Comparison of ENCODE assay signal across 8 cellular contexts in genomic region chr14:102594514-102595175, GRCh38. TPM values are rescaled to one million over a fixed set of nuclear protein-coding genes. Genes with fewer than 3 reads are reported as not detected.
DNase-seq lines count a peak whose midpoint lies in the region; ATAC-seq and TF ChIP-seq lines count a peak whose summit lies in the region.

No MANE protein-coding gene starts in this region.

- H3K9me3 ChIP-seq in DND-41 (ENCODE audit: insufficient read depth, low read length, severe bottlenecking) = no peaks in the 10 kb centered on the region
- no peaks in the 10 kb centered on the region for H3K9me3 ChIP-seq in right lobe of liver

- H3K4me1 ChIP-seq in DND-41 (ENCODE audit: insufficient read depth, low read length) (peaks cover 40% of the 10 kb centered on the region), right lobe of liver (peaks cover 0 to 15% (median 3%) of the 10 kb centered on the region in 4 donors)

- H3K27me3 ChIP-seq in DND-41 (ENCODE audit: insufficient read depth, low read length, poor library complexity) (no peaks in the 10 kb centered on the region), dorsolateral prefrontal cortex (no peaks in the 10 kb centered on the region), right lobe of liver (no peaks in the 10 kb centered on the region)

- peaks cover 67% of the 10 kb centered on the region for H3K79me2 ChIP-seq in DND-41 (ENCODE audit: insufficient read depth, low read length)

- no peak overlapping the region for H2AFZ ChIP-seq in DND-41 (ENCODE audit: low read depth, low read length)

- H3K36me3 ChIP-seq in DND-41 (ENCODE audit: insufficient read depth, low read length) (peaks cover 12% of the 10 kb centered on the region), right lobe of liver (no peaks in the 10 kb centered on the region)

- peak; percentile 67 for DNase-seq in DND-41
- DNase-seq in NCI-H524 (lab: John Stamatoyannopoulos, UW) = peak; percentile 54 to 79
- DNase-seq in activated CD4-positive, alpha-beta T cell treated with anti-CD3 and anti-CD28 coated beads for 4 hours = peak; percentile 41 to 61
- peak in 4 of 10 donors; percentile 37 to 62 (median 52) for DNase-seq in dorsolateral prefrontal cortex
- DNase-seq in right lobe of liver = peak; percentile 58 to 65 (median 62)
- DNase-seq in stimulated activated CD8-positive, alpha-beta memory T cell treated with anti-CD3 and anti-CD28 coated beads, Interleukin-15, amount 100 ng/mL, for 48 hours (ENCODE audit: low read depth in 2 of 2) = peak; percentile 46

- intact Hi-C loops in dorsolateral prefrontal cortex (cut with DNase I) (loop anchor here (5.0 to 10.0 kb wide), 8 partner anchors 72 to 830 kb away; partner anchors contain the start of genes CINP (in 2 of the 2), TECPR2 (in 2 of the 2), TRAF3 (in 2 of the 2) and CDC42BPB (in 1 of the 2)), right lobe of liver (cut with DNase I) (no loop called here)

- no peak for TF ChIP-seq POLR2A in right lobe of liver (IDR thresholded peaks at IDR 0.05)

- H3K4me3 ChIP-seq in DND-41 (ENCODE audit: low read depth in 1 of 2, low read length in 2 of 2) (peak overlapping the region; percentile 72 to 82; a peak in 3 of 4 replicates), dorsolateral prefrontal cortex (peak overlapping the region in 55 of 59 donors; percentile 1 to 98 (median 90)), right lobe of liver (peak overlapping the region; percentile 81 to 92 (median 91))

- H3K4me2 ChIP-seq in DND-41 (ENCODE audit: insufficient read depth, low read length) = peak overlapping the region; percentile 94

- 11% methylated on average over 7 of the region's 7 CpGs for WGBS in right lobe of liver (ENCODE audit: insufficient coverage, low coverage, low lambda C conversion rate, missing lambda C conversion rate)

- H3K27ac ChIP-seq in DND-41 (ENCODE audit: low read length) (peak overlapping the region; percentile 56), dorsolateral prefrontal cortex (peak overlapping the region in 31 of 59 donors; percentile 4 to 98 (median 95)), right lobe of liver (peak overlapping the region in 1 of 3 donors; percentile 95)

- peaks cover 22% of the 10 kb centered on the region for H4K20me1 ChIP-seq in DND-41 (ENCODE audit: insufficient read depth, low read length)

- TF ChIP-seq CTCF in DND-41 (IDR thresholded peaks at IDR 0.05; ENCODE audit: borderline replicate concordance, extremely low read depth, low read length, poor library complexity, severe bottlenecking) = peak; percentile 78
- peak in 55 of 56 donors; percentile 28 to 79 (median 63) for TF ChIP-seq CTCF in dorsolateral prefrontal cortex (IDR thresholded peaks at IDR 0.05 in 54 of 56, conservative IDR thresholded peaks at IDR 0.05 in 2 of 56; ENCODE audit: low read depth in 1 of 56, partially characterized antibody in 56 of 56)
- TF ChIP-seq CTCF in right lobe of liver (IDR thresholded peaks at IDR 0.05) = peak; percentile 78 to 88 (median 82)

- peak overlapping the region; percentile 70 for H3K9ac ChIP-seq in DND-41 (ENCODE audit: low read depth, low read length)

- ATAC-seq in DND-41 (ENCODE audit: insufficient read depth, low read depth) = no peak
- peak; percentile 29 for ATAC-seq in HG03342 (IDR thresholded peaks at IDR 0.05; ENCODE audit: unreplicated experiment)
- ATAC-seq in right lobe of liver = peak; percentile 18 to 34 (median 28)
- ATAC-seq in HG02884 (IDR thresholded peaks at IDR 0.05; ENCODE audit: unreplicated experiment) = no peak

RNA-seq across cellular contexts. Expression of gene RCOR1, which starts 2.2 kb away (rescaled TPM):
- total RNA-seq in dorsolateral prefrontal cortex (10 to 100 TPM in 114 of 120 experiments, 1 to 10 TPM in 6; 8.6 to 24.0 (median 13.3) TPM), right lobe of liver (10 to 100 TPM in 2 of 6 experiments, 1 to 10 TPM in 4; 7.5 to 14.1 (median 8.7) TPM)

Comparison
In these comparisons a context has a peak if more than half of its experiments do, and no peak if none do; other contexts are left out.
1. ATAC-seq: peak in HG03342 (single experiment) and right lobe of liver (4 of 4); none in DND-41 (single experiment) and HG02884 (single experiment).
2. intact Hi-C loops: an anchor here in dorsolateral prefrontal cortex (5.0 to 10.0 kb wide); none called in right lobe of liver.
3. Peak in every context shown above with its lines, with median percentiles within 50 percentile points of each other: H3K4me3 ChIP-seq and CTCF ChIP-seq.